8 cellular contexts compared by ENCODE assay signal in the genomic region with DNA sequence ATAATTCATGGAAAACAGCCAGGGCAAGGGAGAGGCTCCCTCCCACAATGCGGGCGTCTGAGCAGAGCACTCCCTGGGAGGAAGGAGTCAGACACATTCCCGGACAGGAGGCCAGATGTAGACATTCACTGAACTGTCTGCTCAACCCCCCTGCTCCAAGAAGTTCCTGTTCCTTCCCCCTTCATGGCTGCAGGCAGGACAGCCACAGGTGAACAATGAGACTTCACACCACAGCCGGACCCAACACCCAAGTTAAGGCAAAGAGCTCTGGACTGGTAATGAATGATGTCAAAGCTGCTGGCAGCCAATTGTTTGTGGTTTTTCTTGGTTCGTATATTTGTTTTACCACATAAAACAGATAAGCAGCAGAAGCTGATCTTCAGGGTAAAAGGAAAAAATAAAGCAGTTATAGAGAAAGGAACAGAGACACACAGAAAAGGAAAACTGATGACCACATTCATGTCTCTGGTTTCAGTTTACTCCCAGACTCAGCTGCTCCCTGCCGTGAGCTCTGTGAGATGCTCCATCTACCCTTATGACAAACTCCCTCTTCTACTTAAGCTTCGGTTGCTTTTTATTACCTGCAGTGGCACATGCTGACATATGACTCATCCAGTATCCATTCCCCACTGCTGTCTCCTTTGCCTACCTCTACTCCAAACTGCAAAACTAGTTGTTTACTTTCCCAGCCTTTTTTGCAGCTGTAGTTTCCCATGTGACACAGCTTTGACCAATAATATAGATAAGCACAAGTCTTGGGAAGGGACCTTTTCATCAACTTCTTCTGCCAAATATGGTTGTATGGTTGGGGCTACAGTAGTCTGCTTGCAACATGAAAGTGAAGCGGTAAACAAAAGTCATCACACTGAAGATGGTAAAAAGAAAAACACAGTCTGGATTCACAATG. TPM values are rescaled to one million over a fixed set of nuclear protein-coding genes. Genes with fewer than 3 reads are reported as not detected.
DNase-seq lines count a peak whose midpoint lies in the region; ATAC-seq, FAIRE-seq and TF ChIP-seq lines count a peak whose summit lies in the region.

No MANE protein-coding gene starts in this region.

- no peaks in the 10 kb centered on the region for H3K9me3 Mint-ChIP-seq in T-cell

- H3K36me3 ChIP-seq in DND-41 (ENCODE audit: insufficient read depth, low read length): no peaks in the 10 kb centered on the region

- H3K4me1 Mint-ChIP-seq in T-cell: peaks cover 18 to 25% (median 22%) of the 10 kb centered on the region in 3 donors

- POLR2A ChIA-PET in T-cell (lab: Charles Lee): no interaction called here

- H3K27me3 ChIP-seq in DND-41 (ENCODE audit: insufficient read depth, low read length, poor library complexity): peaks cover 12% of the 10 kb centered on the region

- H3K27ac Mint-ChIP-seq in T-cell: peak overlapping the region in 1 of 2 donors; percentile 40

- peaks cover 24% of the 10 kb centered on the region for H3K4me1 ChIP-seq in DND-41 (ENCODE audit: insufficient read depth, low read length)

- peak; percentile 19 for DNase-seq in DND-41
- DNase-seq in T-cell: no peak
- DNase-seq in left cardiac atrium: no peak
- DNase-seq in urothelium cell line (ENCODE audit: low spot score): peak; percentile 57
- no peak for DNase-seq in NCI-H1930 (lab: John Stamatoyannopoulos, UW)
- no peak for DNase-seq in mesenteric fat pad (ENCODE audit: low spot score)
- no peak for DNase-seq in activated CD8-positive, alpha-beta memory T cell treated with anti-CD3 and anti-CD28 coated beads, Interleukin-2, amount 50 U/mL, for 4 hours

- H4K20me1 ChIP-seq in DND-41 (ENCODE audit: insufficient read depth, low read length): no peaks in the 10 kb centered on the region

- no peaks in the 10 kb centered on the region for H3K79me2 ChIP-seq in DND-41 (ENCODE audit: insufficient read depth, low read length)

- no peaks in the 10 kb centered on the region for H3K27me3 Mint-ChIP-seq in T-cell

- peak overlapping the region; percentile 57 for H3K4me2 ChIP-seq in DND-41 (ENCODE audit: insufficient read depth, low read length)

- peak overlapping the region; percentile 7 for H2AFZ ChIP-seq in DND-41 (ENCODE audit: low read depth, low read length)

- peak overlapping the region in 1 of 2 experiments; percentile 42; a peak in 2 of 4 replicates for H3K4me3 ChIP-seq in DND-41 (ENCODE audit: low read depth in 1 of 2, low read length in 2 of 2)

- H3K27ac ChIP-seq in DND-41 (ENCODE audit: low read length): no peak overlapping the region

- intact Hi-C loops in left cardiac atrium (cut with DNase I): no loop called here

- FAIRE-seq in urothelium cell line (lab: Jason Lieb, UNC): no peak

- ATAC-seq in DND-41 (ENCODE audit: insufficient read depth, low read depth) (peak; percentile 76), HG02642 (IDR thresholded peaks at IDR 0.05; ENCODE audit: poor library complexity, unreplicated experiment) (peak; percentile 61), T-cell (replicated peaks in 1 of 4) (peak; percentile 44 to 73 (median 46)), left cardiac atrium (peak; percentile 23 to 83)

- 0 out of 2 replicates have a peak overlapping the region, but pooled peaks have one; percentile 21 for H3K9ac ChIP-seq in DND-41 (ENCODE audit: low read depth, low read length)

- H3K36me3 Mint-ChIP-seq in T-cell: no peaks in the 10 kb centered on the region

- no peaks in the 10 kb centered on the region for H3K9me3 ChIP-seq in DND-41 (ENCODE audit: insufficient read depth, low read length, severe bottlenecking)

- peak overlapping the region in 2 of 3 donors; percentile 43 to 51 for H3K4me3 Mint-ChIP-seq in T-cell

- TF ChIP-seq CTCF in DND-41 (IDR thresholded peaks at IDR 0.05; ENCODE audit: borderline replicate concordance, extremely low read depth, low read length, poor library complexity, severe bottlenecking): no peak

- CTCF ChIA-PET in T-cell (lab: Charles Lee): interaction anchor here in 1 of 2 donors (0.5 to 1.1 kb wide), 2 partner anchors 12 to 41 kb away, joined by 3 to 4 read pairs; no protein-coding TSS in a partner anchor

RNA-seq across cellular contexts. Expression of gene DZIP1L, which starts 33.1 kb away (rescaled TPM):
- total RNA-seq in T-cell (not detected), left cardiac atrium (1 to 10 TPM; 5.5 to 5.8 TPM), mesenteric fat pad (13.7 TPM)

RNA-seq across cellular contexts. Expression of gene A4GNT, which starts 49.9 kb away (rescaled TPM):
- total RNA-seq in T-cell: not detected
- total RNA-seq in left cardiac atrium: not detected
- total RNA-seq in mesenteric fat pad: not detected

Comparison
In these comparisons a context has a peak if more than half of its experiments do, and no peak if none do; other contexts are left out.
1. DNase-seq: peak in DND-41 (single experiment) and urothelium cell line (single experiment); none in T-cell (0 of 34), left cardiac atrium (single experiment), NCI-H1930 (0 of 2), mesenteric fat pad (single experiment) and activated CD8-positive, alpha-beta memory T cell treated with anti-CD3 and anti-CD28 coated beads, Interleukin-2, amount 50 U/mL, for 4 hours (single experiment).
2. RNA of gene DZIP1L, which starts 33.1 kb away (total RNA-seq): 13.7 TPM in mesenteric fat pad (single experiment) and 5.5 to 5.8 TPM in left cardiac atrium; not detected in T-cell; every median in the first group is over 4 times any median in the second.
3. Peak in every context shown above with its lines, with median percentiles within 50 percentile points of each other: ATAC-seq.